ENCODE assay signal across 12 cellular contexts in the genomic region with DNA sequence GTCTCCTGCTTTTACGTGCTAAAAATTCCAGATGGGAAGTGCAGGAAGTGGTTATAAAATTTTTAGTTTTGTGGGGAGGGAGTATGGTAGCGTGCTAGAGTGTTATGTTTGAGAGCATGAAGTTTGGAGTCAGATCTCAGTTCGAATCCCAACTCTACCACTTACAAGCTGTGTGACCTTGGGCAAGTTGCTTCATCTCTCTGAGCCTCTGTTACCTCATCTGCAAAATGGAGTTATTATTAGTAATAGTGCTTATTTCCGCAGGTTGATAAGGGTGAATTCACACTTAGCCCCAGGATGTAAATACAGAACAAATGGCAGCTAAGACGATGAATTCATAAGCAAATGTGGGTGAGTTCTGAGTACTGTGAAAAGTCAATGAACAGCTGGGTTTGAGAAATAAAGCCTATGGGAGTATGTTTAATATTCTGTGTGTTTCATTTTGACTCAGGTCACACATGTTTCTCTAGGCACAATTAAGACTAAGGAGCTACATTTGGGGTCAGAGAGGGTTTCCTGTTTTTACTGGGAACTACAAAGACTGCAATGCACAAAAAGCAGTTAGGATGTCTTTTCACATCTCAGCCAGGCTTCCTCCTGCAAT.
DNase-seq lines count a peak whose midpoint lies in the region; ATAC-seq and TF ChIP-seq lines count a peak whose summit lies in the region.
"Had no signal": no experiment of that assay in that cellular context is flagged by ENCODE, and none has a peak within 500 bp of the region (broad histone marks: within the 10 kb centered on the region; RNA-seq: fewer than 3 reads in every experiment).

No MANE protein-coding gene starts in this region.

- DNase-seq in central memory CD4-positive, alpha-beta T cell, result no peak
- DNase-seq in heart right ventricle (no peak), KG1 (lab: John Stamatoyannopoulos, UW) (no peak)
- DNase-seq: erythroblast; stimulated activated CD4-positive, alpha-beta T cell treated with anti-CD3 and anti-CD28 coated beads, Interleukin-4, amount 100 ng/mL, for 1 hour had no signal

- peaks cover 0 to 5% (median 0%) of the 10 kb centered on the region in 9 donors for H3K4me1 ChIP-seq in heart right ventricle

- no peaks in the 10 kb centered on the region for H3K9me3 ChIP-seq in heart right ventricle

- 86 to 89% methylated on average over 5 of the region's 5 CpGs for WGBS in heart right ventricle, 2 donors

- H3K4me3 Mint-ChIP-seq in activated naive CD8-positive, alpha-beta T cell, result peak overlapping the region; percentile 63
- H3K4me3 Mint-ChIP-seq: activated T-helper 1 cell treated with anti-CD3 and anti-CD28 coated beads, Interleukin-12 subunit alpha, Interleukin-12 subunit beta, Interleukin-2, Interleukin-4 antibody, amounts not matched to agents 30 ng/mL and 10 ng/mL and 1 ng/mL, durations not matched to agents 14 hours and 24 hours and 36 hours had no signal

- H3K4me3 ChIP-seq in heart right ventricle, result no peak overlapping the region

- ATAC-seq in GM18502 (IDR thresholded peaks at IDR 0.05; ENCODE audit: poor library complexity, unreplicated experiment), result peak; percentile 94
- ATAC-seq in GM19395 (IDR thresholded peaks at IDR 0.05; ENCODE audit: unreplicated experiment), result peak; percentile 90
- ATAC-seq in HG03103 (IDR thresholded peaks at IDR 0.05; ENCODE audit: low read depth, unreplicated experiment), result peak; percentile 80
- no peak for ATAC-seq in HG02588 (IDR thresholded peaks at IDR 0.05; ENCODE audit: unreplicated experiment)
- ATAC-seq in heart right ventricle, result no peak

- no peak overlapping the region for H3K27ac ChIP-seq in heart right ventricle

- no peaks in the 10 kb centered on the region for H3K36me3 ChIP-seq in heart right ventricle

- peaks cover 8% of the 10 kb centered on the region for H3K9me3 Mint-ChIP-seq in activated naive CD8-positive, alpha-beta T cell (ENCODE audit: low read depth)

- peaks cover 29% of the 10 kb centered on the region for H3K4me1 Mint-ChIP-seq in activated naive CD8-positive, alpha-beta T cell (ENCODE audit: low read depth)

- intact Hi-C loops in heart right ventricle (cut with DNase I), result no loop called here

- no peaks in the 10 kb centered on the region for H3K27me3 Mint-ChIP-seq in activated naive CD8-positive, alpha-beta T cell
- H3K27me3 Mint-ChIP-seq: CD4-positive, CD25-positive, alpha-beta regulatory T cell had no signal

- TF ChIP-seq CTCF in heart right ventricle (IDR thresholded peaks at IDR 0.05), result no peak

- no peaks in the 10 kb centered on the region for H3K36me3 Mint-ChIP-seq in activated naive CD8-positive, alpha-beta T cell
- H3K36me3 Mint-ChIP-seq: CD4-positive, CD25-positive, alpha-beta regulatory T cell had no signal

- no peaks in the 10 kb centered on the region for H3K27me3 ChIP-seq in heart right ventricle

- peak overlapping the region; percentile 72 for H3K27ac Mint-ChIP-seq in activated naive CD8-positive, alpha-beta T cell
- H3K27ac Mint-ChIP-seq: activated T-helper 1 cell treated with anti-CD3 and anti-CD28 coated beads, Interleukin-12 subunit alpha, Interleukin-12 subunit beta, Interleukin-2, Interleukin-4 antibody, amounts not matched to agents 30 ng/mL and 10 ng/mL and 1 ng/mL, durations not matched to agents 14 hours and 24 hours and 36 hours had no signal

Comparison
In these comparisons a context has a peak if more than half of its experiments do, and no peak if none do; other contexts are left out.
1. ATAC-seq: peak in GM18502 (single experiment), GM19395 (single experiment) and HG03103 (single experiment); none in HG02588 (single experiment) and heart right ventricle (0 of 8).